In the genomic region with DNA sequence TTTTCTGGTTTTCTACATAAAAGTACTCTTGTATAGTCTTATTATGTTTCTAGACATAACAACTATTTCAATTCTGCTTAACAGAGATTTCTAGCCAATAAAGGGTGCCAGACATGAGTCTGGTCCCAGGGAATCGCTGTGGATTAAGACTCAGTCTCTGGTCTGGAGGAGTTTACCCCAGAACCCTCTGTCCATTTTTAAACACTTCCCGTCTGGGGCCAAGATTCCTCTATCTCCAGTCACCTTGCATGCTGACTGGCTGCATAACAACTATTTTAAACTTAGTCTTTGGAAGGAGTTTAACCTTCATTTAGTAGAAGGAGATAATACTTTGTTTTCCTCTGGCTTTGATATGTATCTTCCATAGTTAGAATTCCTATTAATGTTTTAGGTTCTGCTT, we compare ENCODE assay signal across 24 cellular contexts.
DNase-seq lines count a peak whose midpoint lies in the region; ATAC-seq and TF ChIP-seq lines count a peak whose summit lies in the region.
"Had no signal": no experiment of that assay in that cellular context is flagged by ENCODE, and none has a peak within 500 bp of the region (broad histone marks: within the 10 kb centered on the region; RNA-seq: fewer than 3 reads in every experiment).

No MANE protein-coding gene starts in this region.

- no peaks in the 10 kb centered on the region for H3K36me3 ChIP-seq in gastrocnemius medialis
- H3K36me3 ChIP-seq: esophagus squamous epithelium, neutrophil had no signal

- ATAC-seq in gastrocnemius medialis, result no peak
- no peak for ATAC-seq in HG02938 (IDR thresholded peaks at IDR 0.05; ENCODE audit: unreplicated experiment)
- no peak for ATAC-seq in HG03159 (IDR thresholded peaks at IDR 0.05; ENCODE audit: unreplicated experiment)
- ATAC-seq: activated CD8-positive, alpha-beta T cell treated with anti-CD3 and anti-CD28 coated beads, Interleukin-2, amount 10 ng/mL, durations not matched to agents 7 days and 5 days had no signal

- in situ Hi-C loops in gastrocnemius medialis (cut with MboI; ENCODE audit: low sequenced_read_pairs in 4 of 4), result loop anchor here in 1 of 4 donors (10.0 kb wide), 1 partner anchor 171 kb away; no protein-coding TSS in a partner anchor

- H3K27ac ChIP-seq in gastrocnemius medialis, result peak overlapping the region; percentile 82 to 88 (median 84)
- H3K27ac ChIP-seq: neutrophil, SK-N-MC had no signal

- peaks cover 15 to 25% of the 10 kb centered on the region in 2 donors for H3K4me1 ChIP-seq in gastrocnemius medialis

- H3K9me3 ChIP-seq in gastrocnemius medialis, result no peaks in the 10 kb centered on the region
- H3K9me3 ChIP-seq: esophagus squamous epithelium, neutrophil had no signal

- H3K27me3 ChIP-seq in gastrocnemius medialis, result no peaks in the 10 kb centered on the region
- H3K27me3 ChIP-seq: esophagus squamous epithelium, neutrophil had no signal

- intact Hi-C loops in gastrocnemius medialis (cut with DNase I; ENCODE audit: low total_unique reads), result loop anchor here (2.0 to 5.0 kb wide), 4 partner anchors 35 to 179 kb away; a partner anchor contains a TSS

- TF ChIP-seq POLR2A in gastrocnemius medialis (IDR thresholded peaks at IDR 0.05), result no peak

- no peak for TF ChIP-seq CTCF in gastrocnemius medialis (IDR thresholded peaks at IDR 0.05 in 4 of 5, conservative IDR thresholded peaks at IDR 0.05 in 1 of 5)

- H3K4me3 ChIP-seq in gastrocnemius medialis, result no peak overlapping the region
- H3K4me3 ChIP-seq: esophagus squamous epithelium, SK-N-MC had no signal

- peak; percentile 58 for DNase-seq in EH (ENCODE audit: low read depth)
- peak; percentile 3 for DNase-seq in LHCN-M2 (ENCODE audit: low read depth)
- peak; percentile 17 for DNase-seq in kidney tubule cell (ENCODE audit: low spot score)
- DNase-seq in gastrocnemius medialis, result no peak
- no peak for DNase-seq in A172 (ENCODE audit: low spot score)
- no peak for DNase-seq in cortex of kidney (lab: John Stamatoyannopoulos, UW)
- DNase-seq: activated CD4-positive, CD25-positive, alpha-beta regulatory T cell; activated CD8-positive, alpha-beta T cell treated with anti-CD3 and anti-CD28 coated beads, Interleukin-2, amount 10 ng/mL, durations not matched to agents 7 days and 5 days; activated naive CD4-positive, alpha-beta T cell; activated T-cell treated with anti-CD3 and anti-CD28 coated beads, Interleukin-2, amount 50 U/mL, for 24 hours; amygdala; cerebellar nuclear complex; effector CD8-positive, alpha-beta T cell; esophagus squamous epithelium; HCEC 1CT; NCI-H1048; NCI-H2081; NCI-H446; NK-92 treated with Interleukin-12 subunit alpha and Interleukin-12 subunit beta, amount 100 ng/mL, for 24 hours; T1000 had no signal

Comparison
In these comparisons a context has a peak if more than half of its experiments do, and no peak if none do; other contexts are left out.
1. DNase-seq: peak in EH (single experiment), LHCN-M2 (single experiment) and kidney tubule cell (single experiment); none in gastrocnemius medialis (0 of 2), A172 (single experiment) and cortex of kidney (single experiment).